Comparison of ENCODE assay signal across 2 cellular contexts in the genomic region with DNA sequence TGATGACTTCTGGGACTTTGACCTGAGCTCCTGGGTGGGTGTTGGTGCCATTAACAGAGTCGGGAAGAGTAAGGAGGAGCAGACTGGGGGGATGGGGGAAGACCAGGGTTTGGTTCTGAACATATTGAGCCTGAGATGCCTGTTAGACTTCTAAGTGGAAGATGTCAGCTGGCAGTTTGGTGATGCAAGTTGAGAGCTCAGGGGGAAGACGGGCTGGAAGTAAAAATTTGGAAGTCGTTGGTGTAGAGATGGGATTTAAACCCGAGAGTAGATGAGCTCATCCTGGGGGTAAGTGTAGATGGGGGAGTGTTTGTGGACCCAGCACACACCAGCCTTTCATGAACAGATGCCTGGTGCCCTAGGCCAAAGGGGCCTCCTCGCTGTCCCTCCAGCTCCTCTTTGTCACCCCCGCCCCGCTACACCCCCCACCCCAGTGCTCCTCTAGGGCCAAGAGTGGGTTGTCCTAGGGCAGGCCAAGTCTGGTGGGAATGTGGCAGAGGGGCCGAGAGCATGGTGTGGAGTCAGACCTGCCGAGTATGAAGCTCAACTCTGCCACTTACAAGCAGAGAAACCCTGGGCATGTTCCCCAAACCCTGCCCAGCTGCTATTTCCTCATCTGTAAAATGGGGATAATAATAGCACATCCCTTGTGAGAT.
TF ChIP-seq lines count a peak whose summit lies in the region.

No MANE protein-coding gene starts in this region.

TF ChIP-seq in A549, 52 proteins besides CTCF, POLR2A, EP300 and RAD21:
- no peak for TF ChIP-seq SMC3 (IDR thresholded peaks at IDR 0.05)
- TF ChIP-seq, protein P1, sequence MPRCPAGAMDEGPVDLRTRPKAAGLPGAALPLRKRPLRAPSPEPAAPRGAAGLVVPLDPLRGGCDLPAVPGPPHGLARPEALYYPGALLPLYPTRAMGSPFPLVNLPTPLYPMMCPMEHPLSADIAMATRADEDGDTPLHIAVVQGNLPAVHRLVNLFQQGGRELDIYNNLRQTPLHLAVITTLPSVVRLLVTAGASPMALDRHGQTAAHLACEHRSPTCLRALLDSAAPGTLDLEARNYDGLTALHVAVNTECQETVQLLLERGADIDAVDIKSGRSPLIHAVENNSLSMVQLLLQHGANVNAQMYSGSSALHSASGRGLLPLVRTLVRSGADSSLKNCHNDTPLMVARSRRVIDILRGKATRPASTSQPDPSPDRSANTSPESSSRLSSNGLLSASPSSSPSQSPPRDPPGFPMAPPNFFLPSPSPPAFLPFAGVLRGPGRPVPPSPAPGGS (IDR thresholded peaks at IDR 0.05), result no peak
- TF ChIP-seq, protein P2, sequence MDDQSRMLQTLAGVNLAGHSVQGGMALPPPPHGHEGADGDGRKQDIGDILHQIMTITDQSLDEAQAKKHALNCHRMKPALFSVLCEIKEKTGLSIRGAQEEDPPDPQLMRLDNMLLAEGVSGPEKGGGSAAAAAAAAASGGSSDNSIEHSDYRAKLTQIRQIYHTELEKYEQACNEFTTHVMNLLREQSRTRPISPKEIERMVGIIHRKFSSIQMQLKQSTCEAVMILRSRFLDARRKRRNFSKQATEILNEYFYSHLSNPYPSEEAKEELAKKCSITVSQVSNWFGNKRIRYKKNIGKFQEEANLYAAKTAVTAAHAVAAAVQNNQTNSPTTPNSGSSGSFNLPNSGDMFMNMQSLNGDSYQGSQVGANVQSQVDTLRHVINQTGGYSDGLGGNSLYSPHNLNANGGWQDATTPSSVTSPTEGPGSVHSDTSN (IDR thresholded peaks at IDR 0.05), result no peak
- TF ChIP-seq, protein P3, sequence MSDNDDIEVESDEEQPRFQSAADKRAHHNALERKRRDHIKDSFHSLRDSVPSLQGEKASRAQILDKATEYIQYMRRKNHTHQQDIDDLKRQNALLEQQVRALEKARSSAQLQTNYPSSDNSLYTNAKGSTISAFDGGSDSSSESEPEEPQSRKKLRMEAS (IDR thresholded peaks at IDR 0.05), result no peak
- no peak for TF ChIP-seq NFE2L2 (conservative IDR thresholded peaks at IDR 0.05; ENCODE audit: low read length)
- no peak for TF ChIP-seq RCOR1 (IDR thresholded peaks at IDR 0.05; ENCODE audit: low read depth, low read length)
- no peak for TF ChIP-seq NPAS2 (CRISPR knock-in tag; IDR thresholded peaks at IDR 0.05; ENCODE audit: borderline replicate concordance)
- no peak for TF ChIP-seq JUNB (IDR thresholded peaks at IDR 0.05)
- no peak for TF ChIP-seq CEBPB (IDR thresholded peaks at IDR 0.05)

TF ChIP-seq in IMR-90, 13 proteins besides CTCF, POLR2A, EP300 and RAD21:
- TF ChIP-seq MAFK (IDR thresholded peaks at IDR 0.05; ENCODE audit: low read depth, low read length), result no peak
- no peak for TF ChIP-seq MAZ (IDR thresholded peaks at IDR 0.05; ENCODE audit: borderline replicate concordance, low read depth, low read length)
- TF ChIP-seq CHD1 (IDR thresholded peaks at IDR 0.05; ENCODE audit: low read depth, low read length), result no peak
- no peak for TF ChIP-seq FOS (IDR thresholded peaks at IDR 0.05; ENCODE audit: low read depth, low read length)
- TF ChIP-seq CEBPB (IDR thresholded peaks at IDR 0.05; ENCODE audit: low read depth, low read length), result no peak
- TF ChIP-seq, protein P4, sequence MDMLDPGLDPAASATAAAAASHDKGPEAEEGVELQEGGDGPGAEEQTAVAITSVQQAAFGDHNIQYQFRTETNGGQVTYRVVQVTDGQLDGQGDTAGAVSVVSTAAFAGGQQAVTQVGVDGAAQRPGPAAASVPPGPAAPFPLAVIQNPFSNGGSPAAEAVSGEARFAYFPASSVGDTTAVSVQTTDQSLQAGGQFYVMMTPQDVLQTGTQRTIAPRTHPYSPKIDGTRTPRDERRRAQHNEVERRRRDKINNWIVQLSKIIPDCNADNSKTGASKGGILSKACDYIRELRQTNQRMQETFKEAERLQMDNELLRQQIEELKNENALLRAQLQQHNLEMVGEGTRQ (IDR thresholded peaks at IDR 0.05; ENCODE audit: low read depth, low read length), result no peak
- no peak for TF ChIP-seq RFX5 (IDR thresholded peaks at IDR 0.05; ENCODE audit: low read depth, low read length)
